In genomic region chr6:145214570-145214969, GRCh38 we compare ENCODE assay signal across 8 cellular contexts.
DNase-seq lines count a peak whose midpoint lies in the region; ATAC-seq and TF ChIP-seq lines count a peak whose summit lies in the region.

No MANE protein-coding gene starts in this region.

- WGBS in lower leg skin, 2 donors, result 1 to 4% methylated on average over 2 of the region's 2 CpGs

- H3K36me3 Mint-ChIP-seq in neural crest cell (ENCODE audit: low read depth), result no peaks in the 10 kb centered on the region

- H3K4me1 Mint-ChIP-seq in neural crest cell, result peaks cover 19% of the 10 kb centered on the region

- DNase-seq in NOMO-1 (lab: John Stamatoyannopoulos, UW; ENCODE audit: unreplicated experiment in 2 of 2), result peak; percentile 2 to 13
- DNase-seq in NOMO-1 treated with dmso at 0.1 percent for 144 hours (lab: John Stamatoyannopoulos, UW; ENCODE audit: unreplicated experiment), result no peak
- DNase-seq in NCI-H1417 (lab: John Stamatoyannopoulos, UW), result peak; percentile 15 to 83 (median 44)
- peak; percentile 41 to 63 for DNase-seq in cardiac fibroblast (ENCODE audit: low read depth in 2 of 2)
- no peak for DNase-seq in neural crest cell (ENCODE audit: low read depth, low spot score)
- no peak for DNase-seq in lower leg skin (ENCODE audit: low spot score in 2 of 2)
- no peak for DNase-seq in iPS-NIHi7 (ENCODE audit: extremely low spot score)

- no peaks in the 10 kb centered on the region for H3K27me3 Mint-ChIP-seq in neural crest cell (ENCODE audit: low read depth)

- H3K27ac Mint-ChIP-seq in neural crest cell (ENCODE audit: unreplicated experiment), result no peak overlapping the region

- intact Hi-C loops in lower leg skin (cut with DNase I; ENCODE audit: low total_unique reads), result no loop called here

- no peak for ATAC-seq in GM18517 (IDR thresholded peaks at IDR 0.05; ENCODE audit: unreplicated experiment)

- no peak for TF ChIP-seq POLR2A in lower leg skin (IDR thresholded peaks at IDR 0.05)

- H3K4me3 ChIP-seq in cardiac fibroblast (replicated peaks in 1 of 2; ENCODE audit: low read depth in 2 of 2, low read length in 2 of 2) (no peak overlapping the region), lower leg skin (ENCODE audit: low read depth, poor library complexity, severe bottlenecking) (no peak overlapping the region)

- H3K9me3 Mint-ChIP-seq in neural crest cell, result no peaks in the 10 kb centered on the region

- H3K4me3 Mint-ChIP-seq in neural crest cell, result no peak overlapping the region

- TF ChIP-seq CTCF in cardiac fibroblast (IDR thresholded peaks at IDR 0.05; ENCODE audit: low read depth, low read length), result peak; percentile 54
- peak; percentile 82 for TF ChIP-seq CTCF in neural crest cell (conservative IDR thresholded peaks at IDR 0.05)
- TF ChIP-seq CTCF in lower leg skin (IDR thresholded peaks at IDR 0.05), result no peak

Comparison
In these comparisons a context has a peak if more than half of its experiments do, and no peak if none do; other contexts are left out.
1. DNase-seq: peak in NOMO-1 (2 of 2), NCI-H1417 (3 of 3) and cardiac fibroblast (2 of 2); none in NOMO-1 treated with dmso at 0.1 percent for 144 hours (single experiment), neural crest cell (single experiment), lower leg skin (0 of 2) and iPS-NIHi7 (single experiment).
2. CTCF ChIP-seq: peak in cardiac fibroblast (single experiment) and neural crest cell (single experiment); none in lower leg skin (0 of 3).